Comparison of ENCODE assay signal across 17 cellular contexts in genomic region chr1:93164816-93165215, GRCh38.
"Had no signal": no experiment of that assay in that cellular context is flagged by ENCODE, and none has a peak within 500 bp of the region (broad histone marks: within the 10 kb centered on the region; RNA-seq: fewer than 3 reads in every experiment).

No MANE protein-coding gene starts in this region.

- H3K27ac ChIP-seq: epithelial cell of prostate, tibial artery, VCaP had no signal

- H3K27me3 ChIP-seq: tibial artery had no signal

- H3K4me3 ChIP-seq: lung, tibial artery had no signal

- DNase-seq: activated CD4-positive, alpha-beta T cell treated with anti-CD3 and anti-CD28 coated beads for 36 hours; amygdala; cerebellar nuclear complex; effector memory CD8-positive, alpha-beta T cell; immature natural killer cell; naive thymus-derived CD4-positive, alpha-beta T cell; occipital lobe; stimulated activated CD4-positive, alpha-beta T cell treated with anti-CD3 and anti-CD28 coated beads, Interleukin-4, amount 100 ng/mL, for 4 hours; T1000; tibial artery had no signal

- H3K27me3 Mint-ChIP-seq: activated CD4-positive, alpha-beta T cell treated with anti-CD3 and anti-CD28 coated beads for 36 hours; activated naive CD8-positive, alpha-beta T cell; dendritic cell treated with granulocyte-macrophage colony-stimulating factor and Interleukin-4, amounts not matched to agents 40 ng/mL and 50 ng/mL, for 4 days; effector memory CD8-positive, alpha-beta T cell; naive thymus-derived CD4-positive, alpha-beta T cell had no signal

- ATAC-seq: activated CD4-positive, alpha-beta T cell treated with anti-CD3 and anti-CD28 coated beads for 36 hours; effector memory CD8-positive, alpha-beta T cell had no signal

- H3K9me3 Mint-ChIP-seq: immature natural killer cell had no signal

- H3K4me3 Mint-ChIP-seq: activated CD4-positive, alpha-beta T cell treated with anti-CD3 and anti-CD28 coated beads for 36 hours; activated naive CD8-positive, alpha-beta T cell; brain; dendritic cell treated with granulocyte-macrophage colony-stimulating factor and Interleukin-4, amounts not matched to agents 40 ng/mL and 50 ng/mL, for 4 days; effector memory CD8-positive, alpha-beta T cell; immature natural killer cell; naive thymus-derived CD4-positive, alpha-beta T cell had no signal

- H3K27ac Mint-ChIP-seq: activated CD4-positive, alpha-beta T cell treated with anti-CD3 and anti-CD28 coated beads for 36 hours; activated naive CD8-positive, alpha-beta T cell; activated T-helper 2 cell treated with anti-CD3 and anti-CD28 coated beads, Interferon-gamma antibody, Interleukin-2, Interleukin-4, amounts not matched to agents 10 μg/mL and 5 μg/mL and 100 μg/mL, durations not matched to agents 14 hours and 24 hours and 36 hours; brain; dendritic cell treated with granulocyte-macrophage colony-stimulating factor and Interleukin-4, amounts not matched to agents 40 ng/mL and 50 ng/mL, for 4 days had no signal

- H3K4me1 Mint-ChIP-seq: brain had no signal
